1 cellular context compared by ENCODE assay signal in genomic region chr1:207321045-207321789, GRCh38.
TF ChIP-seq lines count a peak whose summit lies in the region.

TSS of gene CD55 (plus strand) at chr1:207321678. CDS start at chr1:207321766, 88 bp downstream.

TF ChIP-seq in K562, 482 proteins besides CTCF, POLR2A, EP300 and RAD21 (continued from another document and continues in another):
- peak; percentile 25; the same call in 1 of the 2 replicates for TF ChIP-seq HDAC8 (tag; IDR thresholded peaks at IDR 0.05)
- no peak for TF ChIP-seq KLF10 (CRISPR knock-in tag; IDR thresholded peaks at IDR 0.05)
- TF ChIP-seq CCNT2 (IDR thresholded peaks at IDR 0.05; ENCODE audit: borderline replicate concordance, extremely low read depth, insufficient read length, low read depth, low read length), result peak; percentile 82
- TF ChIP-seq CAMTA2 (CRISPR knock-in tag; conservative IDR thresholded peaks at IDR 0.05), result no peak
- TF ChIP-seq MECOM (CRISPR knock-in tag; IDR thresholded peaks at IDR 0.05), result peak; percentile 34; the same call in 1 of the 2 replicates
- TF ChIP-seq ZNF280A (IDR thresholded peaks at IDR 0.05; ENCODE audit: low read depth, partially characterized antibody), result no peak
- peak; percentile 84 for TF ChIP-seq L3MBTL2 (IDR thresholded peaks at IDR 0.05)
- TF ChIP-seq CBX8 (IDR thresholded peaks at IDR 0.05; ENCODE audit: borderline replicate concordance, extremely low read depth, low read depth, low read length, poor library complexity, severe bottlenecking), result no peak
- no peak for TF ChIP-seq TCF15 (CRISPR knock-in tag; IDR thresholded peaks at IDR 0.05)
- no peak; the same call in 1 of the 2 replicates for TF ChIP-seq RAD51 (IDR thresholded peaks at IDR 0.05; ENCODE audit: borderline replicate concordance, low read depth)
- TF ChIP-seq SRSF3 (IDR thresholded peaks at IDR 0.05; ENCODE audit: insufficient read depth, low read length), result no peak
- peak; percentile 86 for TF ChIP-seq NBN (IDR thresholded peaks at IDR 0.05; ENCODE audit: low read depth)
- peak; percentile 74; the same call in 1 of the 2 replicates for TF ChIP-seq TARDBP (IDR thresholded peaks at IDR 0.05)
- peak; percentile 85; the same call in 1 of the 2 replicates for TF ChIP-seq ZNF232 (CRISPR knock-in tag; IDR thresholded peaks at IDR 0.05)
- peak; percentile 51 for TF ChIP-seq CTCFL (IDR thresholded peaks at IDR 0.05; ENCODE audit: borderline replicate concordance, insufficient read depth, low read depth, low read length, poor library complexity, severe bottlenecking)
- no peak for TF ChIP-seq MCM2 (IDR thresholded peaks at IDR 0.05; ENCODE audit: low read depth)
- no peak for TF ChIP-seq SIX5 (IDR thresholded peaks at IDR 0.05; ENCODE audit: borderline replicate concordance in 1 of 2, insufficient read depth in 1 of 2, low read depth in 1 of 2, low read length in 2 of 2)
- peak; percentile 17; the same call in 1 of the 2 replicates for TF ChIP-seq MAFK (IDR thresholded peaks at IDR 0.05; ENCODE audit: low read length)
- TF ChIP-seq GATA2 (CRISPR knock-in tag; IDR thresholded peaks at IDR 0.05), result no peak
- TF ChIP-seq PHB2 (IDR thresholded peaks at IDR 0.05; ENCODE audit: low read depth), result no peak
- no peak for TF ChIP-seq HNRNPH1 (optimal IDR thresholded peaks at IDR 0.05; ENCODE audit: low read depth, low read length)
- no peak for TF ChIP-seq ZKSCAN3 (CRISPR knock-in tag; IDR thresholded peaks at IDR 0.05)
- peak; percentile 95 for TF ChIP-seq SUPT5H (IDR thresholded peaks at IDR 0.05)
- peak; percentile 40 for TF ChIP-seq SMAD1 (IDR thresholded peaks at IDR 0.05; ENCODE audit: low read depth, low read length, partially characterized antibody)
- peak; percentile 73; the same call in 1 of the 2 replicates for TF ChIP-seq ARID1B (IDR thresholded peaks at IDR 0.05)
- TF ChIP-seq FOSL1 (tag; conservative IDR thresholded peaks at IDR 0.05), result peak; percentile 89
- TF ChIP-seq CHAMP1 (IDR thresholded peaks at IDR 0.05), result no peak
- TF ChIP-seq ILK (tag; IDR thresholded peaks at IDR 0.05; ENCODE audit: borderline replicate concordance, low read depth), result no peak
- no peak for TF ChIP-seq MBD1 (CRISPR knock-in tag; IDR thresholded peaks at IDR 0.05)
- TF ChIP-seq GTF2B (IDR thresholded peaks at IDR 0.05; ENCODE audit: extremely low read depth, insufficient read length), result no peak
- TF ChIP-seq TFAM (CRISPR knock-in tag; conservative IDR thresholded peaks at IDR 0.05), result no peak
- TF ChIP-seq ELK1 (CRISPR knock-in tag; IDR thresholded peaks at IDR 0.05), result no peak
- TF ChIP-seq PTTG1 (tag; IDR thresholded peaks at IDR 0.05; ENCODE audit: low read depth), result no peak
- TF ChIP-seq CBX1 (IDR thresholded peaks at IDR 0.05; ENCODE audit: low read depth), result peak; percentile 89
- no peak for TF ChIP-seq POLR2AphosphoS2 (IDR thresholded peaks at IDR 0.05; ENCODE audit: low read length)
- TF ChIP-seq ZNF655 (CRISPR knock-in tag; IDR thresholded peaks at IDR 0.05), result no peak
- TF ChIP-seq ARID3B (CRISPR knock-in tag; IDR thresholded peaks at IDR 0.05; ENCODE audit: borderline replicate concordance), result no peak
- peak; percentile 96 for TF ChIP-seq KLF1 (tag; IDR thresholded peaks at IDR 0.05)
- TF ChIP-seq PML (IDR thresholded peaks at IDR 0.05; ENCODE audit: low read length), result peak; percentile 78
- peak; percentile 71; the same call in 1 of the 2 replicates for TF ChIP-seq PHF8 (IDR thresholded peaks at IDR 0.05; ENCODE audit: borderline replicate concordance, low read length)
- peak; percentile 97 for TF ChIP-seq CTBP1 (IDR thresholded peaks at IDR 0.05; ENCODE audit: borderline replicate concordance)
- no peak for TF ChIP-seq ZNF140 (CRISPR knock-in tag; IDR thresholded peaks at IDR 0.05)
- no peak for TF ChIP-seq ZNF717 (CRISPR knock-in tag; IDR thresholded peaks at IDR 0.05)
- TF ChIP-seq SMARCC2 (IDR thresholded peaks at IDR 0.05; ENCODE audit: low read depth), result no peak
- TF ChIP-seq ZFP1 (CRISPR knock-in tag; IDR thresholded peaks at IDR 0.05), result no peak
- TF ChIP-seq FOXP4 (CRISPR knock-in tag; IDR thresholded peaks at IDR 0.05; ENCODE audit: borderline replicate concordance), result peak; percentile 96; the same call in 1 of the 2 replicates
- no peak for TF ChIP-seq SNRNP70 (optimal IDR thresholded peaks at IDR 0.05; ENCODE audit: low read depth, low read length)
- no peak for TF ChIP-seq NR4A1 (CRISPR knock-in tag; IDR thresholded peaks at IDR 0.05)
- peak; percentile 63; the same call in 1 of the 2 replicates for TF ChIP-seq NR4A1 (tag; IDR thresholded peaks at IDR 0.05)
- no peak for TF ChIP-seq ZNF311 (CRISPR knock-in tag; IDR thresholded peaks at IDR 0.05)
- TF ChIP-seq ZNF449 (CRISPR knock-in tag; IDR thresholded peaks at IDR 0.05), result no peak
- TF ChIP-seq HNRNPLL (IDR thresholded peaks at IDR 0.05; ENCODE audit: low read depth, low read length, poor library complexity, severe bottlenecking), result peak; percentile 84
- peak; percentile 94 for TF ChIP-seq ZFX (CRISPR knock-in tag; IDR thresholded peaks at IDR 0.05)
- TF ChIP-seq RFX7 (CRISPR knock-in tag; IDR thresholded peaks at IDR 0.05), result no peak
- TF ChIP-seq ELF2 (CRISPR knock-in tag; IDR thresholded peaks at IDR 0.05), result no peak
